Comparison of ENCODE assay signal across 1 cellular context in the genomic region with DNA sequence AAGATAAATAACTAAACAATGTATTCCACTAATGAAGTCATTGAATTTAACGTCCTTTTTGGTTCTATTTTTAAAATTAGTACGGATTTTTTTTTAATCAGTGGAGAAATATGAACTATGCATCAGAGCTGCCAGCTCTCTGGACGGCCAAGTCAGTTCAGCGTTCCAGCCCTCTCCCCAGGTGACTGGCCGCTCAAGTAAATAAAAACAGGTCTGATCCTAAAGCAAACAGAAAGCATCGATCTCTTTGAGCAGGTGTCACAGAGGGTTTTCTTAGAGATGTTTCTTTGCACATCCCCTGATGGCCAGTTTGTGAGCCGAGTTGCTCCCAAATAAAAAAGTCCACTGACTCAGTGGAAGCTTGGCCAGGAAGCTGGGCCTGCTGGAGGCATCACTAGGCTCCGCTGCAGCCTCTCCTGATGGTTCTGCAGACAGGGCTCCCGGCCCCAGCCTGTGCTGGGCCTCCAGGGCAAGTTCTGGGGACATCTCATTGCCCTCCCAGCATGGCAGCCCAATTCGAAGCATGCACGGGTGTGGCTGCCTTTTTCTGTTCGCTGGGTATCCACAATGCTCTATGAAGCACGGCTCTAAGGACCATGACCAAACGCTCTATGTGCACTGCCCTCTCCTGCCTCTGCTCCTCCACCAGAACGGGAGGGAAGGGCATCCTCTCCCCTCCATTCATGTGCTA.
TF ChIP-seq lines count a peak whose summit lies in the region.

No MANE protein-coding gene starts in this region.

TF ChIP-seq in HepG2, 621 proteins besides CTCF, POLR2A, EP300 and RAD21 (continued from another document):
- TF ChIP-seq, protein P1, sequence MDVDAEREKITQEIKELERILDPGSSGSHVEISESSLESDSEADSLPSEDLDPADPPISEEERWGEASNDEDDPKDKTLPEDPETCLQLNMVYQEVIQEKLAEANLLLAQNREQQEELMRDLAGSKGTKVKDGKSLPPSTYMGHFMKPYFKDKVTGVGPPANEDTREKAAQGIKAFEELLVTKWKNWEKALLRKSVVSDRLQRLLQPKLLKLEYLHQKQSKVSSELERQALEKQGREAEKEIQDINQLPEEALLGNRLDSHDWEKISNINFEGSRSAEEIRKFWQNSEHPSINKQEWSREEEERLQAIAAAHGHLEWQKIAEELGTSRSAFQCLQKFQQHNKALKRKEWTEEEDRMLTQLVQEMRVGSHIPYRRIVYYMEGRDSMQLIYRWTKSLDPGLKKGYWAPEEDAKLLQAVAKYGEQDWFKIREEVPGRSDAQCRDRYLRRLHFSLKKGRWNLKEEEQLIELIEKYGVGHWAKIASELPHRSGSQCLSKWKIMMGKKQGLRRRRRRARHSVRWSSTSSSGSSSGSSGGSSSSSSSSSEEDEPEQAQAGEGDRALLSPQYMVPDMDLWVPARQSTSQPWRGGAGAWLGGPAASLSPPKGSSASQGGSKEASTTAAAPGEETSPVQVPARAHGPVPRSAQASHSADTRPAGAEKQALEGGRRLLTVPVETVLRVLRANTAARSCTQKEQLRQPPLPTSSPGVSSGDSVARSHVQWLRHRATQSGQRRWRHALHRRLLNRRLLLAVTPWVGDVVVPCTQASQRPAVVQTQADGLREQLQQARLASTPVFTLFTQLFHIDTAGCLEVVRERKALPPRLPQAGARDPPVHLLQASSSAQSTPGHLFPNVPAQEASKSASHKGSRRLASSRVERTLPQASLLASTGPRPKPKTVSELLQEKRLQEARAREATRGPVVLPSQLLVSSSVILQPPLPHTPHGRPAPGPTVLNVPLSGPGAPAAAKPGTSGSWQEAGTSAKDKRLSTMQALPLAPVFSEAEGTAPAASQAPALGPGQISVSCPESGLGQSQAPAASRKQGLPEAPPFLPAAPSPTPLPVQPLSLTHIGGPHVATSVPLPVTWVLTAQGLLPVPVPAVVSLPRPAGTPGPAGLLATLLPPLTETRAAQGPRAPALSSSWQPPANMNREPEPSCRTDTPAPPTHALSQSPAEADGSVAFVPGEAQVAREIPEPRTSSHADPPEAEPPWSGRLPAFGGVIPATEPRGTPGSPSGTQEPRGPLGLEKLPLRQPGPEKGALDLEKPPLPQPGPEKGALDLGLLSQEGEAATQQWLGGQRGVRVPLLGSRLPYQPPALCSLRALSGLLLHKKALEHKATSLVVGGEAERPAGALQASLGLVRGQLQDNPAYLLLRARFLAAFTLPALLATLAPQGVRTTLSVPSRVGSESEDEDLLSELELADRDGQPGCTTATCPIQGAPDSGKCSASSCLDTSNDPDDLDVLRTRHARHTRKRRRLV (CRISPR knock-in tag; IDR thresholded peaks at IDR 0.05) = no peak
- peak; percentile 95 for TF ChIP-seq PITX1 (CRISPR knock-in tag; IDR thresholded peaks at IDR 0.05)
- TF ChIP-seq FOXP1 (IDR thresholded peaks at IDR 0.05) = no peak
- TF ChIP-seq FOXP1 (CRISPR knock-in tag; IDR thresholded peaks at IDR 0.05) = peak; percentile 76
- TF ChIP-seq, protein P2, sequence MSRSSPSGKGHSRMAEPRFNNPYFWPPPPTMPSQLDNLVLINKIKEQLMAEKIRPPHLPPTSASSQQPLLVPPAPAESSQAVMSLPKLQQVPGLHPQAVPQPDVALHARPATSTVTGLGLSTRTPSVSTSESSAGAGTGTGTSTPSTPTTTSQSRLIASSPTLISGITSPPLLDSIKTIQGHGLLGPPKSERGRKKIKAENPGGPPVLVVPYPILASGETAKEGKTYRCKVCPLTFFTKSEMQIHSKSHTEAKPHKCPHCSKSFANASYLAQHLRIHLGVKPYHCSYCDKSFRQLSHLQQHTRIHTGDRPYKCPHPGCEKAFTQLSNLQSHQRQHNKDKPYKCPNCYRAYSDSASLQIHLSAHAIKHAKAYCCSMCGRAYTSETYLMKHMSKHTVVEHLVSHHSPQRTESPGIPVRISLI (CRISPR knock-in tag; IDR thresholded peaks at IDR 0.05; ENCODE audit: borderline replicate concordance) = no peak
- no peak for TF ChIP-seq ZMAT3 (CRISPR knock-in tag; conservative IDR thresholded peaks at IDR 0.05)
- no peak for TF ChIP-seq ZNF296 (CRISPR knock-in tag; conservative IDR thresholded peaks at IDR 0.05)
- no peak for TF ChIP-seq ZIK1 (CRISPR knock-in tag; IDR thresholded peaks at IDR 0.05; ENCODE audit: borderline replicate concordance, low read depth)
- TF ChIP-seq NR3C1 (CRISPR knock-in tag; IDR thresholded peaks at IDR 0.05) = no peak
- TF ChIP-seq RFX3 (CRISPR knock-in tag; IDR thresholded peaks at IDR 0.05) = no peak
- TF ChIP-seq, protein P3, sequence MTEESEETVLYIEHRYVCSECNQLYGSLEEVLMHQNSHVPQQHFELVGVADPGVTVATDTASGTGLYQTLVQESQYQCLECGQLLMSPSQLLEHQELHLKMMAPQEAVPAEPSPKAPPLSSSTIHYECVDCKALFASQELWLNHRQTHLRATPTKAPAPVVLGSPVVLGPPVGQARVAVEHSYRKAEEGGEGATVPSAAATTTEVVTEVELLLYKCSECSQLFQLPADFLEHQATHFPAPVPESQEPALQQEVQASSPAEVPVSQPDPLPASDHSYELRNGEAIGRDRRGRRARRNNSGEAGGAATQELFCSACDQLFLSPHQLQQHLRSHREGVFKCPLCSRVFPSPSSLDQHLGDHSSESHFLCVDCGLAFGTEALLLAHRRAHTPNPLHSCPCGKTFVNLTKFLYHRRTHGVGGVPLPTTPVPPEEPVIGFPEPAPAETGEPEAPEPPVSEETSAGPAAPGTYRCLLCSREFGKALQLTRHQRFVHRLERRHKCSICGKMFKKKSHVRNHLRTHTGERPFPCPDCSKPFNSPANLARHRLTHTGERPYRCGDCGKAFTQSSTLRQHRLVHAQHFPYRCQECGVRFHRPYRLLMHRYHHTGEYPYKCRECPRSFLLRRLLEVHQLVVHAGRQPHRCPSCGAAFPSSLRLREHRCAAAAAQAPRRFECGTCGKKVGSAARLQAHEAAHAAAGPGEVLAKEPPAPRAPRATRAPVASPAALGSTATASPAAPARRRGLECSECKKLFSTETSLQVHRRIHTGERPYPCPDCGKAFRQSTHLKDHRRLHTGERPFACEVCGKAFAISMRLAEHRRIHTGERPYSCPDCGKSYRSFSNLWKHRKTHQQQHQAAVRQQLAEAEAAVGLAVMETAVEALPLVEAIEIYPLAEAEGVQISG (CRISPR knock-in tag; IDR thresholded peaks at IDR 0.05) = no peak
- no peak for TF ChIP-seq ZNF570 (CRISPR knock-in tag; IDR thresholded peaks at IDR 0.05; ENCODE audit: borderline replicate concordance)
- TF ChIP-seq, protein P4, sequence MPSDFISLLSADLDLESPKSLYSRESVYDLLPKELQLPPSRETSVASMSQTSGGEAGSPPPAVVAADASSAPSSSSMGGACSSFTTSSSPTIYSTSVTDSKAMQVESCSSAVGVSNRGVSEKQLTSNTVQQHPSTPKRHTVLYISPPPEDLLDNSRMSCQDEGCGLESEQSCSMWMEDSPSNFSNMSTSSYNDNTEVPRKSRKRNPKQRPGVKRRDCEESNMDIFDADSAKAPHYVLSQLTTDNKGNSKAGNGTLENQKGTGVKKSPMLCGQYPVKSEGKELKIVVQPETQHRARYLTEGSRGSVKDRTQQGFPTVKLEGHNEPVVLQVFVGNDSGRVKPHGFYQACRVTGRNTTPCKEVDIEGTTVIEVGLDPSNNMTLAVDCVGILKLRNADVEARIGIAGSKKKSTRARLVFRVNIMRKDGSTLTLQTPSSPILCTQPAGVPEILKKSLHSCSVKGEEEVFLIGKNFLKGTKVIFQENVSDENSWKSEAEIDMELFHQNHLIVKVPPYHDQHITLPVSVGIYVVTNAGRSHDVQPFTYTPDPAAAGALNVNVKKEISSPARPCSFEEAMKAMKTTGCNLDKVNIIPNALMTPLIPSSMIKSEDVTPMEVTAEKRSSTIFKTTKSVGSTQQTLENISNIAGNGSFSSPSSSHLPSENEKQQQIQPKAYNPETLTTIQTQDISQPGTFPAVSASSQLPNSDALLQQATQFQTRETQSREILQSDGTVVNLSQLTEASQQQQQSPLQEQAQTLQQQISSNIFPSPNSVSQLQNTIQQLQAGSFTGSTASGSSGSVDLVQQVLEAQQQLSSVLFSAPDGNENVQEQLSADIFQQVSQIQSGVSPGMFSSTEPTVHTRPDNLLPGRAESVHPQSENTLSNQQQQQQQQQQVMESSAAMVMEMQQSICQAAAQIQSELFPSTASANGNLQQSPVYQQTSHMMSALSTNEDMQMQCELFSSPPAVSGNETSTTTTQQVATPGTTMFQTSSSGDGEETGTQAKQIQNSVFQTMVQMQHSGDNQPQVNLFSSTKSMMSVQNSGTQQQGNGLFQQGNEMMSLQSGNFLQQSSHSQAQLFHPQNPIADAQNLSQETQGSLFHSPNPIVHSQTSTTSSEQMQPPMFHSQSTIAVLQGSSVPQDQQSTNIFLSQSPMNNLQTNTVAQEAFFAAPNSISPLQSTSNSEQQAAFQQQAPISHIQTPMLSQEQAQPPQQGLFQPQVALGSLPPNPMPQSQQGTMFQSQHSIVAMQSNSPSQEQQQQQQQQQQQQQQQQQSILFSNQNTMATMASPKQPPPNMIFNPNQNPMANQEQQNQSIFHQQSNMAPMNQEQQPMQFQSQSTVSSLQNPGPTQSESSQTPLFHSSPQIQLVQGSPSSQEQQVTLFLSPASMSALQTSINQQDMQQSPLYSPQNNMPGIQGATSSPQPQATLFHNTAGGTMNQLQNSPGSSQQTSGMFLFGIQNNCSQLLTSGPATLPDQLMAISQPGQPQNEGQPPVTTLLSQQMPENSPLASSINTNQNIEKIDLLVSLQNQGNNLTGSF (CRISPR knock-in tag; IDR thresholded peaks at IDR 0.05) = no peak
- 0 out of 2 replicates have a peak, but pooled peaks have one; percentile 6 for TF ChIP-seq RARA (CRISPR knock-in tag; IDR thresholded peaks at IDR 0.05)
